In genomic region chr3:152309535-152310317, GRCh38 we compare ENCODE assay signal across 11 cellular contexts. TPM values are rescaled to one million over a fixed set of nuclear protein-coding genes. Genes with fewer than 3 reads are reported as not detected.
DNase-seq lines count a peak whose midpoint lies in the region; ATAC-seq and TF ChIP-seq lines count a peak whose summit lies in the region.
"Had no signal": no experiment of that assay in that cellular context is flagged by ENCODE, and none has a peak within 500 bp of the region (broad histone marks: within the 10 kb centered on the region; RNA-seq: fewer than 3 reads in every experiment).

No MANE protein-coding gene starts in this region.

- H3K4me3 ChIP-seq in fibroblast of mammary gland (ENCODE audit: control insufficient read depth, low read depth, low read length) (no peak overlapping the region), Caco-2 (ENCODE audit: low read depth, low read length) (no peak overlapping the region)

- H3K4me3 Mint-ChIP-seq in T-cell (peak overlapping the region in 2 of 3 donors; percentile 7 to 56), Caco-2 (ENCODE audit: unreplicated experiment) (no peak overlapping the region)
- H3K4me3 Mint-ChIP-seq in stimulated activated naive CD8-positive, alpha-beta T cell treated with anti-CD3 and anti-CD28 coated beads, Interleukin-15, amount 100 ng/mL, for 72 hours = peak overlapping the region in 1 of 2 donors; percentile 53

- H3K9me3 Mint-ChIP-seq in T-cell = no peaks in the 10 kb centered on the region
- H3K9me3 Mint-ChIP-seq in stimulated activated naive CD8-positive, alpha-beta T cell treated with anti-CD3 and anti-CD28 coated beads, Interleukin-15, amount 100 ng/mL, for 72 hours = no peaks in the 10 kb centered on the region
- no peaks in the 10 kb centered on the region for H3K9me3 Mint-ChIP-seq in Caco-2 (ENCODE audit: unreplicated experiment)

- H3K4me1 Mint-ChIP-seq in T-cell (peaks cover 79 to 85% (median 81%) of the 10 kb centered on the region in 3 donors), Caco-2 (ENCODE audit: low read depth, unreplicated experiment) (peaks cover 17% of the 10 kb centered on the region)
- H3K4me1 Mint-ChIP-seq in stimulated activated naive CD8-positive, alpha-beta T cell treated with anti-CD3 and anti-CD28 coated beads, Interleukin-15, amount 100 ng/mL, for 72 hours = peaks cover 72% of the 10 kb centered on the region

- H3K27ac Mint-ChIP-seq in T-cell = peak overlapping the region; percentile 42 to 79
- H3K27ac Mint-ChIP-seq in stimulated activated naive CD8-positive, alpha-beta T cell treated with anti-CD3 and anti-CD28 coated beads, Interleukin-15, amount 100 ng/mL, for 72 hours = peak overlapping the region; percentile 50 to 80
- H3K27ac Mint-ChIP-seq in Caco-2 (ENCODE audit: unreplicated experiment) = no peak overlapping the region

- no peaks in the 10 kb centered on the region for H3K27me3 ChIP-seq in Caco-2 (replicated peaks; ENCODE audit: control insufficient read depth, insufficient read depth, low read length)

- TF ChIP-seq CTCF in fibroblast of mammary gland (conservative IDR thresholded peaks at IDR 0.05; ENCODE audit: control insufficient read depth, insufficient read depth, low read depth, low read length) (no peak), Caco-2 (IDR thresholded peaks at IDR 0.05; ENCODE audit: insufficient read depth in 1 of 2, low read depth in 1 of 2, low read length in 1 of 2, severe bottlenecking in 1 of 2, unreplicated experiment in 1 of 2) (no peak)

- no peaks in the 10 kb centered on the region for H3K36me3 ChIP-seq in Caco-2 (ENCODE audit: control insufficient read depth, insufficient read depth, low read length)

- peaks cover 59% of the 10 kb centered on the region for H3K4me1 ChIP-seq in Caco-2

- CTCF ChIA-PET in T-cell (lab: Charles Lee) = interaction anchor here (0.5 to 1.9 kb wide), 10 partner anchors 9 to 60 kb away, joined by 3 to 9 read pairs (median 4); no protein-coding TSS in a partner anchor
- CTCF ChIA-PET in Caco-2 (lab: Charles Lee) = interaction anchor here (0.5 to 1.1 kb wide), 3 partner anchors 29 to 77 kb away, joined by 3 read pairs; no protein-coding TSS in a partner anchor

- no peaks in the 10 kb centered on the region for H3K27me3 Mint-ChIP-seq in T-cell
- H3K27me3 Mint-ChIP-seq in stimulated activated naive CD8-positive, alpha-beta T cell treated with anti-CD3 and anti-CD28 coated beads, Interleukin-15, amount 100 ng/mL, for 72 hours = no peaks in the 10 kb centered on the region
- H3K27me3 Mint-ChIP-seq in Caco-2 (ENCODE audit: insufficient read depth, unreplicated experiment) = no peaks in the 10 kb centered on the region

- ATAC-seq in T-cell (replicated peaks in 1 of 4) = peak; percentile 72 to 85 (median 78)
- peak; percentile 99 for ATAC-seq in stimulated activated naive CD8-positive, alpha-beta T cell treated with anti-CD3 and anti-CD28 coated beads, Interleukin-15, amount 100 ng/mL, for 72 hours
- ATAC-seq in HG03097 (IDR thresholded peaks at IDR 0.05; ENCODE audit: low FRiP score, unreplicated experiment) = no peak

- DNase-seq in NOMO-1 treated with DMSO at 0.1 percent for 48 hours (lab: John Stamatoyannopoulos, UW; ENCODE audit: unreplicated experiment) (peak; percentile 53), NOMO-1 treated with dmso at 0.1 percent for 144 hours (lab: John Stamatoyannopoulos, UW; ENCODE audit: unreplicated experiment) (no peak), T-cell (no peak), fibroblast of mammary gland (ENCODE audit: low read depth) (peak; percentile 89), Caco-2 (no peak)
- DNase-seq in stimulated activated naive CD8-positive, alpha-beta T cell treated with anti-CD3 and anti-CD28 coated beads, Interleukin-15, amount 100 ng/mL, for 72 hours = no peak
- DNase-seq in stimulated activated CD4-positive, alpha-beta T cell treated with anti-CD3 and anti-CD28 coated beads, Interleukin-2, amount 100 ng/mL, for 48 hours = no peak
- DNase-seq: 8988T; activated naive CD4-positive, alpha-beta T cell; kidney had no signal

- intact Hi-C loops in Caco-2 (cut with micrococcal nuclease; ENCODE audit: unreplicated experiment) = loop anchor here (5.0 to 10.0 kb wide), 2 partner anchors 83 to 115 kb away; no protein-coding TSS in a partner anchor

- H3K36me3 Mint-ChIP-seq in T-cell = peaks cover 44% of the 10 kb centered on the region
- H3K36me3 Mint-ChIP-seq in Caco-2 (ENCODE audit: insufficient read depth, unreplicated experiment) = no peaks in the 10 kb centered on the region

- no TSS peak for BruUV-seq in Caco-2 (replicated peaks; lab: Mats Ljungman, UMichigan)

- POLR2A ChIA-PET in T-cell (lab: Charles Lee) = interaction anchor here (0.5 to 2.0 kb wide), 19 partner anchors 8 to 145 kb away, joined by 3 to 10 read pairs (median 3); no protein-coding TSS in a partner anchor
- POLR2A ChIA-PET in Caco-2 (lab: Charles Lee) = no interaction called here

- no peaks in the 10 kb centered on the region for H3K9me3 ChIP-seq in Caco-2

RNA-seq across cellular contexts. Expression of gene MBNL1, which starts 41.0 kb away (rescaled TPM):
- total RNA-seq in T-cell = 100 to 1,000 TPM; 408 to 705 (median 423) TPM
- total RNA-seq in Caco-2 (2022) = 67.1 and 68.6 TPM in 2 replicates

Comparison
In these comparisons a context has a peak if more than half of its experiments do, and no peak if none do; other contexts are left out.
1. DNase-seq: peak in NOMO-1 treated with DMSO at 0.1 percent for 48 hours (single experiment) and fibroblast of mammary gland (single experiment); none in NOMO-1 treated with dmso at 0.1 percent for 144 hours (single experiment), T-cell (0 of 34), stimulated activated naive CD8-positive, alpha-beta T cell treated with anti-CD3 and anti-CD28 coated beads, Interleukin-15, amount 100 ng/mL, for 72 hours (0 of 2), Caco-2 (0 of 2) and stimulated activated CD4-positive, alpha-beta T cell treated with anti-CD3 and anti-CD28 coated beads, Interleukin-2, amount 100 ng/mL, for 48 hours (0 of 2).